In the genomic region with DNA sequence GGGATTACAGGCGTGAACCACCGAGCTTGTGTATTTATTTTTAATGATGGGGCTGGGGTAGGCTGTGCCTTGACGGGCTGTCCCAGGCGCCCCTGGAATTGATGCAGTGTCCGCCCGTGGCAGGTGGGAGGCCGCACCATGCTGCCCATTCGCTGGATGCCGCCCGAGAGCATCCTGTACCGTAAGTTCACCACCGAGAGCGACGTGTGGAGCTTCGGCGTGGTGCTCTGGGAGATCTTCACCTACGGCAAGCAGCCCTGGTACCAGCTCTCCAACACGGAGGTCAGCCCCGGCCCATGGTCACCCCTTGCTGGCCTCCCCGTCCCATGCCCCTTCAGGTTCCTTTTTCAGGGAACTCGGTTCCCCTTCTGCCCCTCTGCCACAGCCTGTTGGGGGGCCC, we compare ENCODE assay signal across 1 cellular context.
TF ChIP-seq lines count a peak whose summit lies in the region.

No MANE protein-coding gene starts in this region.

TF ChIP-seq in K562, 482 proteins besides CTCF, POLR2A, EP300 and RAD21:
- TF ChIP-seq MAFK (IDR thresholded peaks at IDR 0.05; ENCODE audit: low read length) (no peak), POLR2G (IDR thresholded peaks at IDR 0.05; ENCODE audit: low read depth, low read length) (0 out of 2 replicates have a peak, but pooled peaks have one; percentile 7)
